ENCODE assay signal across 23 cellular contexts in the genomic region with DNA sequence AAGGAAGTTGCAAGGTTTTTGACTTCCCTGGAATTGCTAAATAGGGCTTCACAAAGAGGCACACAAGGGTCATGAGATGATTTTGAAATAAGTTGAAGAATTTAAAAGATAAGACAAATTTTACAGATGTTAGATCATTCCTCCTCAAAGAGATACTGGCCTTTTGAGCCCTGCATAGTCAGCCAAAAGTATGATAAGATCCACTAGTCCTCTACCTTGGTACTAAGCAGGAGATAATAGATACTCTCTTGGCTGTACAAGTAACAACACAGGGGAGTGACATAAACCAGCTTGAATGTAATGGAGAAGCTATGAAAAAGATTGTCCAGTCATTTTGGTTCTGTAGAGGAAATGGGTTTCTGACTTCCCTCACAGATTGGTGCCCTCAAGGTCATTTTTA.
DNase-seq lines count a peak whose midpoint lies in the region; ATAC-seq and TF ChIP-seq lines count a peak whose summit lies in the region.
"Had no signal": no experiment of that assay in that cellular context is flagged by ENCODE, and none has a peak within 500 bp of the region (broad histone marks: within the 10 kb centered on the region; RNA-seq: fewer than 3 reads in every experiment).

No MANE protein-coding gene starts in this region.

- H3K27ac Mint-ChIP-seq in dendritic cell treated with granulocyte-macrophage colony-stimulating factor and Interleukin-4, amounts not matched to agents 40 ng/mL and 50 ng/mL, for 4 days = peak overlapping the region; percentile 60
- H3K27ac Mint-ChIP-seq: IgD-negative memory B cell had no signal

- H3K27me3 Mint-ChIP-seq in dendritic cell treated with granulocyte-macrophage colony-stimulating factor and Interleukin-4, amounts not matched to agents 40 ng/mL and 50 ng/mL, for 4 days = no peaks in the 10 kb centered on the region

- intact Hi-C loops in dendritic cell treated with granulocyte-macrophage colony-stimulating factor and Interleukin-4, amounts not matched to agents 40 ng/mL and 50 ng/mL, for 4 days (cut with micrococcal nuclease) = no loop called here
- intact Hi-C loops in upper lobe of right lung (cut with DNase I) = no loop called here

- H3K4me3 Mint-ChIP-seq in dendritic cell treated with granulocyte-macrophage colony-stimulating factor and Interleukin-4, amounts not matched to agents 40 ng/mL and 50 ng/mL, for 4 days = no peak overlapping the region
- H3K4me3 Mint-ChIP-seq: IgD-negative memory B cell had no signal

- peaks cover 33% of the 10 kb centered on the region for H3K4me1 Mint-ChIP-seq in dendritic cell treated with granulocyte-macrophage colony-stimulating factor and Interleukin-4, amounts not matched to agents 40 ng/mL and 50 ng/mL, for 4 days (ENCODE audit: low read depth)
- H3K4me1 Mint-ChIP-seq: IgD-negative memory B cell had no signal

- H3K27me3 ChIP-seq in upper lobe of right lung = no peaks in the 10 kb centered on the region
- H3K27me3 ChIP-seq: SJSA1 had no signal

- H3K36me3 Mint-ChIP-seq in dendritic cell treated with granulocyte-macrophage colony-stimulating factor and Interleukin-4, amounts not matched to agents 40 ng/mL and 50 ng/mL, for 4 days (ENCODE audit: low read depth) = no peaks in the 10 kb centered on the region
- H3K36me3 Mint-ChIP-seq: IgD-negative memory B cell had no signal

- no peaks in the 10 kb centered on the region for H3K9me3 ChIP-seq in upper lobe of right lung
- H3K9me3 ChIP-seq: SJSA1 had no signal

- H3K4me3 ChIP-seq in upper lobe of right lung = no peak overlapping the region
- H3K4me3 ChIP-seq: A549, GM23248, SJSA1 had no signal

- no peak for TF ChIP-seq CTCF in upper lobe of right lung (IDR thresholded peaks at IDR 0.05)

- peak; percentile 45 for ATAC-seq in upper lobe of right lung
- no peak for ATAC-seq in HG03520 (IDR thresholded peaks at IDR 0.05; ENCODE audit: unreplicated experiment)
- ATAC-seq: A549, PC-3 had no signal

- H3K36me3 ChIP-seq in upper lobe of right lung = no peaks in the 10 kb centered on the region
- H3K36me3 ChIP-seq: SJSA1 had no signal

- no peaks in the 10 kb centered on the region for H3K4me1 ChIP-seq in upper lobe of right lung
- H3K4me1 ChIP-seq: A549, SJSA1 had no signal

- peak; percentile 51 for DNase-seq in GF-D8 (lab: John Stamatoyannopoulos, UW)
- DNase-seq in MV-4-11 (lab: John Stamatoyannopoulos, UW) = peak; percentile 29
- DNase-seq in upper lobe of right lung = no peak
- DNase-seq in KG1 (lab: John Stamatoyannopoulos, UW) = no peak
- no peak for DNase-seq in stimulated activated naive CD4-positive, alpha-beta T cell (lab: John Stamatoyannopoulos, UW)
- DNase-seq: Calu3; DND-41; GM23248; H7; Karpas-422; NCI-H1694; NCI-H2029 treated with DMSO at 0.1 percent for 48 hours; NCI-H446 treated with DMSO at 0.1 percent for 48 hours; NCI-H526; NCI-H82; NK-92 treated with Interleukin-12 subunit alpha and Interleukin-12 subunit beta, amount 100 ng/mL, for 24 hours; PC-3 had no signal

- no peaks in the 10 kb centered on the region for H3K9me3 Mint-ChIP-seq in dendritic cell treated with granulocyte-macrophage colony-stimulating factor and Interleukin-4, amounts not matched to agents 40 ng/mL and 50 ng/mL, for 4 days

- H3K27ac ChIP-seq in upper lobe of right lung = no peak overlapping the region
- H3K27ac ChIP-seq: A549, C4-2B, GM23248, SJSA1 had no signal

Comparison
In these comparisons a context has a peak if more than half of its experiments do, and no peak if none do; other contexts are left out.
1. DNase-seq: peak in GF-D8 (single experiment) and MV-4-11 (single experiment); none in upper lobe of right lung (single experiment), KG1 (single experiment) and stimulated activated naive CD4-positive, alpha-beta T cell (0 of 6).